1 cellular context compared by ENCODE assay signal in genomic region chr5:172322028-172322965, GRCh38.
TF ChIP-seq lines count a peak whose summit lies in the region.

No MANE protein-coding gene starts in this region.

TF ChIP-seq in HepG2, 621 proteins besides CTCF, POLR2A, EP300 and RAD21 (continued from another document):
- TF ChIP-seq, protein P1, sequence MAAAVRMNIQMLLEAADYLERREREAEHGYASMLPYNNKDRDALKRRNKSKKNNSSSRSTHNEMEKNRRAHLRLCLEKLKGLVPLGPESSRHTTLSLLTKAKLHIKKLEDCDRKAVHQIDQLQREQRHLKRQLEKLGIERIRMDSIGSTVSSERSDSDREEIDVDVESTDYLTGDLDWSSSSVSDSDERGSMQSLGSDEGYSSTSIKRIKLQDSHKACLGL (CRISPR knock-in tag; IDR thresholded peaks at IDR 0.05) = no peak
- TF ChIP-seq PHF20 (CRISPR knock-in tag; IDR thresholded peaks at IDR 0.05) (no peak), ZNF263 (CRISPR knock-in tag; IDR thresholded peaks at IDR 0.05) (0 out of 2 replicates have a peak, but pooled peaks have one; percentile 15), ZNF205 (CRISPR knock-in tag; IDR thresholded peaks at IDR 0.05) (no peak), IRF1 (CRISPR knock-in tag; IDR thresholded peaks at IDR 0.05; ENCODE audit: low read depth) (no peak), ELF1 (CRISPR knock-in tag; IDR thresholded peaks at IDR 0.05) (peak; percentile 58), BATF2 (CRISPR knock-in tag; IDR thresholded peaks at IDR 0.05) (no peak), ZNF432 (CRISPR knock-in tag; IDR thresholded peaks at IDR 0.05; ENCODE audit: borderline replicate concordance) (no peak), POLR2AphosphoS5 (IDR thresholded peaks at IDR 0.05; ENCODE audit: low read depth, low read length) (no peak), ARNT2 (CRISPR knock-in tag; IDR thresholded peaks at IDR 0.05; ENCODE audit: low read depth) (no peak), SMAD1 (CRISPR knock-in tag; IDR thresholded peaks at IDR 0.05; ENCODE audit: borderline replicate concordance, low read depth) (no peak), ZNF460 (CRISPR knock-in tag; IDR thresholded peaks at IDR 0.05; ENCODE audit: borderline replicate concordance) (no peak), TEAD2 (CRISPR knock-in tag; IDR thresholded peaks at IDR 0.05) (no peak), GABPB1 (CRISPR knock-in tag; IDR thresholded peaks at IDR 0.05) (peak; percentile 35; the same call in 1 of the 2 replicates), HCFC1 (IDR thresholded peaks at IDR 0.05; ENCODE audit: low read depth, low read length) (no peak), ZFP36L1 (CRISPR knock-in tag; IDR thresholded peaks at IDR 0.05) (no peak), ETV5 (CRISPR knock-in tag; IDR thresholded peaks at IDR 0.05; ENCODE audit: borderline replicate concordance) (peak; percentile 53; the same call in 1 of the 2 replicates), PRMT3 (CRISPR knock-in tag; IDR thresholded peaks at IDR 0.05; ENCODE audit: borderline replicate concordance, low read depth) (no peak), ZNF670 (CRISPR knock-in tag; IDR thresholded peaks at IDR 0.05; ENCODE audit: borderline replicate concordance) (no peak), THYN1 (CRISPR knock-in tag; IDR thresholded peaks at IDR 0.05; ENCODE audit: borderline replicate concordance, low read depth) (no peak), ZNF740 (CRISPR knock-in tag; IDR thresholded peaks at IDR 0.05) (no peak), ZNF891 (CRISPR knock-in tag; IDR thresholded peaks at IDR 0.05) (no peak), ZNF816 (CRISPR knock-in tag; IDR thresholded peaks at IDR 0.05; ENCODE audit: borderline replicate concordance) (no peak), ZNF704 (CRISPR knock-in tag; IDR thresholded peaks at IDR 0.05; ENCODE audit: borderline replicate concordance) (no peak), ZBTB2 (CRISPR knock-in tag; IDR thresholded peaks at IDR 0.05; ENCODE audit: low read depth) (no peak), MXD3 (CRISPR knock-in tag; IDR thresholded peaks at IDR 0.05) (no peak), ZNF781 (CRISPR knock-in tag; IDR thresholded peaks at IDR 0.05; ENCODE audit: borderline replicate concordance, not compliant biosample characterization) (no peak), FOXA1 (IDR thresholded peaks at IDR 0.05) (no peak), FOXA1 (CRISPR knock-in tag; IDR thresholded peaks at IDR 0.05) (no peak), ZNF335 (CRISPR knock-in tag; IDR thresholded peaks at IDR 0.05) (no peak)
- TF ChIP-seq, protein P2, sequence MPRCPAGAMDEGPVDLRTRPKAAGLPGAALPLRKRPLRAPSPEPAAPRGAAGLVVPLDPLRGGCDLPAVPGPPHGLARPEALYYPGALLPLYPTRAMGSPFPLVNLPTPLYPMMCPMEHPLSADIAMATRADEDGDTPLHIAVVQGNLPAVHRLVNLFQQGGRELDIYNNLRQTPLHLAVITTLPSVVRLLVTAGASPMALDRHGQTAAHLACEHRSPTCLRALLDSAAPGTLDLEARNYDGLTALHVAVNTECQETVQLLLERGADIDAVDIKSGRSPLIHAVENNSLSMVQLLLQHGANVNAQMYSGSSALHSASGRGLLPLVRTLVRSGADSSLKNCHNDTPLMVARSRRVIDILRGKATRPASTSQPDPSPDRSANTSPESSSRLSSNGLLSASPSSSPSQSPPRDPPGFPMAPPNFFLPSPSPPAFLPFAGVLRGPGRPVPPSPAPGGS (CRISPR knock-in tag; IDR thresholded peaks at IDR 0.05) = no peak
- TF ChIP-seq, protein P3, sequence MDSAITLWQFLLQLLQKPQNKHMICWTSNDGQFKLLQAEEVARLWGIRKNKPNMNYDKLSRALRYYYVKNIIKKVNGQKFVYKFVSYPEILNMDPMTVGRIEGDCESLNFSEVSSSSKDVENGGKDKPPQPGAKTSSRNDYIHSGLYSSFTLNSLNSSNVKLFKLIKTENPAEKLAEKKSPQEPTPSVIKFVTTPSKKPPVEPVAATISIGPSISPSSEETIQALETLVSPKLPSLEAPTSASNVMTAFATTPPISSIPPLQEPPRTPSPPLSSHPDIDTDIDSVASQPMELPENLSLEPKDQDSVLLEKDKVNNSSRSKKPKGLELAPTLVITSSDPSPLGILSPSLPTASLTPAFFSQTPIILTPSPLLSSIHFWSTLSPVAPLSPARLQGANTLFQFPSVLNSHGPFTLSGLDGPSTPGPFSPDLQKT (CRISPR knock-in tag; IDR thresholded peaks at IDR 0.05; ENCODE audit: borderline replicate concordance) = no peak
- TF ChIP-seq, protein P4, sequence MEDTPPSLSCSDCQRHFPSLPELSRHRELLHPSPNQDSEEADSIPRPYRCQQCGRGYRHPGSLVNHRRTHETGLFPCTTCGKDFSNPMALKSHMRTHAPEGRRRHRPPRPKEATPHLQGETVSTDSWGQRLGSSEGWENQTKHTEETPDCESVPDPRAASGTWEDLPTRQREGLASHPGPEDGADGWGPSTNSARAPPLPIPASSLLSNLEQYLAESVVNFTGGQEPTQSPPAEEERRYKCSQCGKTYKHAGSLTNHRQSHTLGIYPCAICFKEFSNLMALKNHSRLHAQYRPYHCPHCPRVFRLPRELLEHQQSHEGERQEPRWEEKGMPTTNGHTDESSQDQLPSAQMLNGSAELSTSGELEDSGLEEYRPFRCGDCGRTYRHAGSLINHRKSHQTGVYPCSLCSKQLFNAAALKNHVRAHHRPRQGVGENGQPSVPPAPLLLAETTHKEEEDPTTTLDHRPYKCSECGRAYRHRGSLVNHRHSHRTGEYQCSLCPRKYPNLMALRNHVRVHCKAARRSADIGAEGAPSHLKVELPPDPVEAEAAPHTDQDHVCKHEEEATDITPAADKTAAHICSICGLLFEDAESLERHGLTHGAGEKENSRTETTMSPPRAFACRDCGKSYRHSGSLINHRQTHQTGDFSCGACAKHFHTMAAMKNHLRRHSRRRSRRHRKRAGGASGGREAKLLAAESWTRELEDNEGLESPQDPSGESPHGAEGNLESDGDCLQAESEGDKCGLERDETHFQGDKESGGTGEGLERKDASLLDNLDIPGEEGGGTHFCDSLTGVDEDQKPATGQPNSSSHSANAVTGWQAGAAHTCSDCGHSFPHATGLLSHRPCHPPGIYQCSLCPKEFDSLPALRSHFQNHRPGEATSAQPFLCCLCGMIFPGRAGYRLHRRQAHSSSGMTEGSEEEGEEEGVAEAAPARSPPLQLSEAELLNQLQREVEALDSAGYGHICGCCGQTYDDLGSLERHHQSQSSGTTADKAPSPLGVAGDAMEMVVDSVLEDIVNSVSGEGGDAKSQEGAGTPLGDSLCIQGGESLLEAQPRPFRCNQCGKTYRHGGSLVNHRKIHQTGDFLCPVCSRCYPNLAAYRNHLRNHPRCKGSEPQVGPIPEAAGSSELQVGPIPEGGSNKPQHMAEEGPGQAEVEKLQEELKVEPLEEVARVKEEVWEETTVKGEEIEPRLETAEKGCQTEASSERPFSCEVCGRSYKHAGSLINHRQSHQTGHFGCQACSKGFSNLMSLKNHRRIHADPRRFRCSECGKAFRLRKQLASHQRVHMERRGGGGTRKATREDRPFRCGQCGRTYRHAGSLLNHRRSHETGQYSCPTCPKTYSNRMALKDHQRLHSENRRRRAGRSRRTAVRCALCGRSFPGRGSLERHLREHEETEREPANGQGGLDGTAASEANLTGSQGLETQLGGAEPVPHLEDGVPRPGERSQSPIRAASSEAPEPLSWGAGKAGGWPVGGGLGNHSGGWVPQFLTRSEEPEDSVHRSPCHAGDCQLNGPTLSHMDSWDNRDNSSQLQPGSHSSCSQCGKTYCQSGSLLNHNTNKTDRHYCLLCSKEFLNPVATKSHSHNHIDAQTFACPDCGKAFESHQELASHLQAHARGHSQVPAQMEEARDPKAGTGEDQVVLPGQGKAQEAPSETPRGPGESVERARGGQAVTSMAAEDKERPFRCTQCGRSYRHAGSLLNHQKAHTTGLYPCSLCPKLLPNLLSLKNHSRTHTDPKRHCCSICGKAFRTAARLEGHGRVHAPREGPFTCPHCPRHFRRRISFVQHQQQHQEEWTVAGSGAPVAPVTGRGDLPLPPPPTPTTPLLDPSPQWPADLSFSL (CRISPR knock-in tag; IDR thresholded peaks at IDR 0.05) = peak; percentile 65; the same call in 1 of the 2 replicates
- TF ChIP-seq, protein P5, sequence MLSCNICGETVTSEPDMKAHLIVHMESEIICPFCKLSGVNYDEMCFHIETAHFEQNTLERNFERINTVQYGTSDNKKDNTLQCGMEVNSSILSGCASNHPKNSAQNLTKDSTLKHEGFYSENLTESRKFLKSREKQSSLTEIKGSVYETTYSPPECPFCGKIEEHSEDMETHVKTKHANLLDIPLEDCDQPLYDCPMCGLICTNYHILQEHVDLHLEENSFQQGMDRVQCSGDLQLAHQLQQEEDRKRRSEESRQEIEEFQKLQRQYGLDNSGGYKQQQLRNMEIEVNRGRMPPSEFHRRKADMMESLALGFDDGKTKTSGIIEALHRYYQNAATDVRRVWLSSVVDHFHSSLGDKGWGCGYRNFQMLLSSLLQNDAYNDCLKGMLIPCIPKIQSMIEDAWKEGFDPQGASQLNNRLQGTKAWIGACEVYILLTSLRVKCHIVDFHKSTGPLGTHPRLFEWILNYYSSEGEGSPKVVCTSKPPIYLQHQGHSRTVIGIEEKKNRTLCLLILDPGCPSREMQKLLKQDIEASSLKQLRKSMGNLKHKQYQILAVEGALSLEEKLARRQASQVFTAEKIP (CRISPR knock-in tag; IDR thresholded peaks at IDR 0.05; ENCODE audit: borderline replicate concordance) = no peak
- TF ChIP-seq, protein P6, sequence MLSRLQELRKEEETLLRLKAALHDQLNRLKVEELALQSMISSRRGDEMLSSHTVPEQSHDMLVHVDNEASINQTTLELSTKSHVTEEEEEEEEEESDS (CRISPR knock-in tag; IDR thresholded peaks at IDR 0.05; ENCODE audit: borderline replicate concordance) = no peak
- TF ChIP-seq, protein P7, sequence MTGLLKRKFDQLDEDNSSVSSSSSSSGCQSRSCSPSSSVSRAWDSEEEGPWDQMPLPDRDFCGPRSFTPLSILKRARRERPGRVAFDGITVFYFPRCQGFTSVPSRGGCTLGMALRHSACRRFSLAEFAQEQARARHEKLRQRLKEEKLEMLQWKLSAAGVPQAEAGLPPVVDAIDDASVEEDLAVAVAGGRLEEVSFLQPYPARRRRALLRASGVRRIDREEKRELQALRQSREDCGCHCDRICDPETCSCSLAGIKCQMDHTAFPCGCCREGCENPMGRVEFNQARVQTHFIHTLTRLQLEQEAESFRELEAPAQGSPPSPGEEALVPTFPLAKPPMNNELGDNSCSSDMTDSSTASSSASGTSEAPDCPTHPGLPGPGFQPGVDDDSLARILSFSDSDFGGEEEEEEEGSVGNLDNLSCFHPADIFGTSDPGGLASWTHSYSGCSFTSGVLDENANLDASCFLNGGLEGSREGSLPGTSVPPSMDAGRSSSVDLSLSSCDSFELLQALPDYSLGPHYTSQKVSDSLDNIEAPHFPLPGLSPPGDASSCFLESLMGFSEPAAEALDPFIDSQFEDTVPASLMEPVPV (CRISPR knock-in tag; IDR thresholded peaks at IDR 0.05) = no peak
